Comparison of ENCODE assay signal across 8 cellular contexts in the genomic region with DNA sequence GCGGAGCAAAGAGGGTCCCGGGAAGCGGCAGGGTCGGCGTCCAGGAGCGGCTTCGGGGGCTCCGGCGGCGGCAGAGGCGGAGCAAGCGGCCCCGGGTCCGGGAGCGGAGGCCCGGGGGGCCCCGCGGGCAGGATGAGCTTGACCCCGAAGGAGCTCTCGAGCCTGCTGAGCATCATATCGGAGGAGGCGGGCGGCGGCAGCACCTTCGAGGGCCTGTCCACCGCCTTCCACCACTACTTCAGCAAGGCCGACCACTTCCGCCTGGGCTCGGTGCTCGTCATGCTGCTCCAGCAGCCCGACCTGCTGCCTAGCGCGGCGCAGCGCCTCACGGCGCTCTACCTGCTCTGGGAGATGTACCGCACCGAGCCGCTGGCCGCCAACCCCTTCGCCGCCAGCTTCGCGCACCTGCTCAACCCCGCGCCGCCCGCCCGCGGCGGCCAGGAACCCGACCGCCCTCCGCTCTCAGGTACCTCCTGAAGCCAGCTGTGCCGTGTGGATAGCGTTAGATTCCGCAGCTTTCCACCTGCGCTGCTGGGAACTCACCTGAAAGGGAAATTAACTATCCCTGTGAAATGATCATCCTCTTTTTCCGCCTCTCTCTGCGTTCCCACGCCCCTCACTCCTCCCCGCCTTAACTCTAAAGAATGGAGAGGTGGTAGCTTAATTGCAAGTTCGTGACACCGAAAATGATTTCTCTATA.
DNase-seq lines count a peak whose midpoint lies in the region; ATAC-seq lines count a peak whose summit lies in the region.

No MANE protein-coding gene starts in this region.

- H3K27me3 ChIP-seq in effector memory CD4-positive, alpha-beta T cell (replicated peaks; ENCODE audit: control insufficient read depth, insufficient read depth, low read length, poor library complexity, severe bottlenecking), result no peaks in the 10 kb centered on the region

- H3K27ac ChIP-seq in effector memory CD4-positive, alpha-beta T cell (ENCODE audit: insufficient read depth, low read length, poor library complexity, severe bottlenecking), result peak overlapping the region; percentile 97

- peaks cover 19% of the 10 kb centered on the region for H3K4me1 ChIP-seq in effector memory CD4-positive, alpha-beta T cell (ENCODE audit: control insufficient read depth, insufficient read depth, low read length, poor library complexity, severe bottlenecking)

- H3K36me3 ChIP-seq in effector memory CD4-positive, alpha-beta T cell (ENCODE audit: control insufficient read depth, insufficient read depth, low read length), result peaks cover 6% of the 10 kb centered on the region

- H3K9me3 ChIP-seq in effector memory CD4-positive, alpha-beta T cell (ENCODE audit: control insufficient read depth, low read length), result no peaks in the 10 kb centered on the region

- peak; percentile 46 for ATAC-seq in HG02870 (IDR thresholded peaks at IDR 0.05; ENCODE audit: unreplicated experiment)

- H3K4me3 ChIP-seq in effector memory CD4-positive, alpha-beta T cell (ENCODE audit: insufficient read depth, low read depth, low read length, poor library complexity, severe bottlenecking), result peak overlapping the region; percentile 98

- DNase-seq in NCI-H82 (lab: John Stamatoyannopoulos, UW), result peak; percentile 59
- DNase-seq in NCI-H82 treated with DMSO at 0.1 percent for 48 hours (lab: John Stamatoyannopoulos, UW; ENCODE audit: unreplicated experiment), result no peak
- DNase-seq in NCI-H2227 treated with DMSO at 0.1 percent for 48 hours (lab: John Stamatoyannopoulos, UW), result peak; percentile 64
- DNase-seq in activated CD4-positive, alpha-beta T cell treated with anti-CD3 and anti-CD28 coated beads, Interleukin-2, amount 50 U/mL, for 1 hour, result peak; percentile 73
- peak; percentile 67 to 74 (median 71) for DNase-seq in effector memory CD4-positive, alpha-beta T cell
- DNase-seq in midbrain (lab: John Stamatoyannopoulos, UW), result peak; percentile 42
- DNase-seq in stimulated activated CD8-positive, alpha-beta memory T cell treated with anti-CD3 and anti-CD28 coated beads, Interleukin-2, amount 100 ng/mL, for 48 hours (ENCODE audit: low read depth in 2 of 2), result peak; percentile 52 to 54
